Comparison of ENCODE assay signal across 8 cellular contexts in the genomic region with DNA sequence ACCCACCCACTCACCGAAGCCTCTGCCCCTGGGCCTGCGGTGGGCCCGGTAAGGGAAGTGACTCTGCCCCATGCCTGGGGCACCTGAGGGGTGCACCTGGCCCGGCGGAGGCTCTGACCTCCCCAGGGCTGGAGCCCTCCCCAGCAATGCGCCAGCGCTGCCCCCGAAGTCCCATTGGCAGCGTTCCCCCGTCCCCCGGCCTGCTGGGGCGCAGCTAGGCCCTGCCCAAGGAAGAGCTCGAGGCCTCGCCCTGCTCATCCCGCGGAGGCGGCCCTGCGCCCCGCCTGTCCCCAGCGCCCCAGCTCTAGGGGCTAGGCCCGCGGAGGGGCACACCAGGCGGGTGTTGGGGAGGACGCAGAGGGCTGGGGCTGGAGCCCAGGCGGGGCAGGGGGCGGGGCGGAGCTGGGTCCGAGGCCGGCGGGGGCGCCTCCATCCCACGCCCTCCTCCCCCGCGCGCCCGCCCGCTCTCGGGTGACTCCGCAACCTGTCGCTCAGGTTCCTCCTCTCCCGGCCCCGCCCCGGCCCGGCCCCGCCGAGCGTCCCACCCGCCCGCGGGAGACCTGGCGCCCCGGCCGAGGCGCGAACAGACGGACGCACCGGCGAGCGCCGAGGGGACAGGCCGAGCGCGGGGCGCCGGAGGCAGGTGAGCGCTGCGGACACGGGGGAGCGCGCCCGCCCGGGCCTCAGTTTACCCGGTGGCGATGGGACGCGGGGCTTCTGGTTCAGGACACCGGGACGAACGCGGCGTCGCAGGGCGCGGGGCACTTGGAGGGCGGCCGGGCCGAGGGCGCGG. TPM values are rescaled to one million over a fixed set of nuclear protein-coding genes. Genes with fewer than 3 reads are reported as not detected.
DNase-seq lines count a peak whose midpoint lies in the region; ATAC-seq and TF ChIP-seq lines count a peak whose summit lies in the region.

A gene (plus strand): TSS at position 586 of the 793 bp plus-strand sequence. CDS start 3,177 bp downstream, outside the sequence.

- CTCF ChIA-PET in activated B cell treated with CpG ODN at 0.5 μM for 24 hours (lab: Charles Lee) = interaction anchor here (1.4 kb wide), 1 partner anchor 9 kb away, joined by 7 read pairs; no protein-coding TSS in a partner anchor

- H3K9me3 Mint-ChIP-seq in activated B cell treated with CpG ODN at 0.5 μM for 24 hours = no peaks in the 10 kb centered on the region

- TF ChIP-seq CTCF in GM20000 (IDR thresholded peaks at IDR 0.05; ENCODE audit: extremely low read depth, missing control alignments) = no peak
- TF ChIP-seq CTCF in activated B cell treated with CpG ODN at 0.5 μM for 24 hours (IDR thresholded peaks at IDR 0.05) = no peak

- no peak within 1 kb of the TSS for H3K4me3 Mint-ChIP-seq in activated B cell treated with CpG ODN at 0.5 μM for 24 hours

- H3K36me3 Mint-ChIP-seq in activated B cell treated with CpG ODN at 0.5 μM for 24 hours (ENCODE audit: low read depth) = peaks cover 9% of the 10 kb centered on the region

- peaks cover 14% of the 10 kb centered on the region for H3K4me1 Mint-ChIP-seq in activated B cell treated with CpG ODN at 0.5 μM for 24 hours

- H3K27ac Mint-ChIP-seq in activated B cell treated with CpG ODN at 0.5 μM for 24 hours = no peak within 1 kb of the TSS

- intact Hi-C loops in activated B cell treated with CpG ODN at 0.5 μM for 24 hours (cut with micrococcal nuclease) = no loop called here
- intact Hi-C loops in left cardiac atrium (cut with DNase I) = no loop called here
- intact Hi-C loops in sciatic nerve (cut with DNase I) = no loop called here

- DNase-seq in GM20000 (ENCODE audit: low spot score) (peak; percentile 70), activated B cell treated with CpG ODN at 0.5 μM for 24 hours (no peak), left cardiac atrium (no peak), sciatic nerve (ENCODE audit: low spot score) (no peak), activated gamma-delta T cell treated with Interleukin-2 at 50 U/mL for 16 hours (no peak), occipital lobe (lab: John Stamatoyannopoulos, UW) (no peak), anterior cingulate cortex (lab: John Stamatoyannopoulos, UW) (no peak), hippocampal formation (lab: John Stamatoyannopoulos, UW) (no peak)

- POLR2A ChIA-PET in activated B cell treated with CpG ODN at 0.5 μM for 24 hours (lab: Charles Lee) = interaction anchor here (1.0 kb wide), 1 partner anchor 9 kb away, joined by 4 read pairs; no protein-coding TSS in a partner anchor

- ATAC-seq in activated B cell treated with CpG ODN at 0.5 μM for 24 hours (ENCODE audit: low read depth) (peak; percentile 63), left cardiac atrium (peak; percentile 11 to 31), sciatic nerve (peak; percentile 7)

- peaks cover 13% of the 10 kb centered on the region for H3K27me3 Mint-ChIP-seq in activated B cell treated with CpG ODN at 0.5 μM for 24 hours

RNA-seq across cellular contexts. Expression of the gene that starts here (rescaled TPM):
- 5.6 and 5.9 TPM in 2 replicates for total RNA-seq in activated B cell treated with CpG ODN at 0.5 μM for 24 hours
- 1 to 10 TPM; 6.5 to 8.0 TPM for total RNA-seq in left cardiac atrium
- total RNA-seq in sciatic nerve = 24.9 TPM
- total RNA-seq in occipital lobe = 1.4 TPM

Comparison
In these comparisons a context has a peak if more than half of its experiments do, and no peak if none do; other contexts are left out.
1. ATAC-seq: peak in every context shown above with its lines; median percentile 63 in activated B cell treated with CpG ODN at 0.5 μM for 24 hours; 21 in left cardiac atrium; 7 in sciatic nerve.